In genomic region chr1:2350911-2351655, GRCh38 we compare ENCODE assay signal across 2 cellular contexts.
TF ChIP-seq lines count a peak whose summit lies in the region.

No MANE protein-coding gene starts in this region.

TF ChIP-seq in GM23338, 12 proteins besides CTCF, POLR2A, EP300 and RAD21 (continued from another document):
- TF ChIP-seq REST (IDR thresholded peaks at IDR 0.05; ENCODE audit: unreplicated experiment) (no peak), ZNF462 (CRISPR knock-in tag; IDR thresholded peaks at IDR 0.05) (no peak), STAT1 (IDR thresholded peaks at IDR 0.05; ENCODE audit: unreplicated experiment) (no peak), ETS1 (IDR thresholded peaks at IDR 0.05) (no peak), POLR2AphosphoS5 (IDR thresholded peaks at IDR 0.05; ENCODE audit: low read depth) (no peak)

TF ChIP-seq in WTC11, 78 proteins besides CTCF, POLR2A, EP300 and RAD21:
- TF ChIP-seq AR (CRISPR knock-in tag; IDR thresholded peaks at IDR 0.05) (no peak), ZMAT4 (CRISPR knock-in tag; IDR thresholded peaks at IDR 0.05) (no peak), FOXP4 (CRISPR knock-in tag; IDR thresholded peaks at IDR 0.05) (no peak), USF1 (CRISPR knock-in tag; IDR thresholded peaks at IDR 0.05) (no peak), AFF4 (CRISPR knock-in tag; IDR thresholded peaks at IDR 0.05; ENCODE audit: borderline replicate concordance) (no peak), MLX (CRISPR knock-in tag; IDR thresholded peaks at IDR 0.05) (no peak), JAZF1 (CRISPR knock-in tag; IDR thresholded peaks at IDR 0.05) (no peak), ATF3 (CRISPR knock-in tag; conservative IDR thresholded peaks at IDR 0.05) (no peak), NFATC4 (CRISPR knock-in tag; IDR thresholded peaks at IDR 0.05) (no peak), ZNF671 (CRISPR knock-in tag; IDR thresholded peaks at IDR 0.05) (no peak), ZSCAN18 (CRISPR knock-in tag; IDR thresholded peaks at IDR 0.05) (no peak), TCF7 (CRISPR knock-in tag; IDR thresholded peaks at IDR 0.05; ENCODE audit: low read depth) (no peak), IRF2 (CRISPR knock-in tag; IDR thresholded peaks at IDR 0.05; ENCODE audit: borderline replicate concordance, low read depth) (no peak)
